ENCODE assay signal across 1 cellular context in genomic region chr2:42180300-42180699, GRCh38.
TF ChIP-seq lines count a peak whose summit lies in the region.

No MANE protein-coding gene starts in this region.

TF ChIP-seq in WTC11, 78 proteins besides CTCF, POLR2A, EP300 and RAD21 (continued from another document):
- TF ChIP-seq, protein P1, sequence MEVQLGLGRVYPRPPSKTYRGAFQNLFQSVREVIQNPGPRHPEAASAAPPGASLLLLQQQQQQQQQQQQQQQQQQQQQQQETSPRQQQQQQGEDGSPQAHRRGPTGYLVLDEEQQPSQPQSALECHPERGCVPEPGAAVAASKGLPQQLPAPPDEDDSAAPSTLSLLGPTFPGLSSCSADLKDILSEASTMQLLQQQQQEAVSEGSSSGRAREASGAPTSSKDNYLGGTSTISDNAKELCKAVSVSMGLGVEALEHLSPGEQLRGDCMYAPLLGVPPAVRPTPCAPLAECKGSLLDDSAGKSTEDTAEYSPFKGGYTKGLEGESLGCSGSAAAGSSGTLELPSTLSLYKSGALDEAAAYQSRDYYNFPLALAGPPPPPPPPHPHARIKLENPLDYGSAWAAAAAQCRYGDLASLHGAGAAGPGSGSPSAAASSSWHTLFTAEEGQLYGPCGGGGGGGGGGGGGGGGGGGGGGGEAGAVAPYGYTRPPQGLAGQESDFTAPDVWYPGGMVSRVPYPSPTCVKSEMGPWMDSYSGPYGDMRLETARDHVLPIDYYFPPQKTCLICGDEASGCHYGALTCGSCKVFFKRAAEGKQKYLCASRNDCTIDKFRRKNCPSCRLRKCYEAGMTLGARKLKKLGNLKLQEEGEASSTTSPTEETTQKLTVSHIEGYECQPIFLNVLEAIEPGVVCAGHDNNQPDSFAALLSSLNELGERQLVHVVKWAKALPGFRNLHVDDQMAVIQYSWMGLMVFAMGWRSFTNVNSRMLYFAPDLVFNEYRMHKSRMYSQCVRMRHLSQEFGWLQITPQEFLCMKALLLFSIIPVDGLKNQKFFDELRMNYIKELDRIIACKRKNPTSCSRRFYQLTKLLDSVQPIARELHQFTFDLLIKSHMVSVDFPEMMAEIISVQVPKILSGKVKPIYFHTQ (CRISPR knock-in tag; IDR thresholded peaks at IDR 0.05) = no peak
- TF ChIP-seq GABPB1 (CRISPR knock-in tag; IDR thresholded peaks at IDR 0.05) (no peak), MYBL2 (CRISPR knock-in tag; IDR thresholded peaks at IDR 0.05) (no peak), JAZF1 (CRISPR knock-in tag; IDR thresholded peaks at IDR 0.05) (no peak), SMAD4 (CRISPR knock-in tag; IDR thresholded peaks at IDR 0.05) (no peak), STAT6 (CRISPR knock-in tag; conservative IDR thresholded peaks at IDR 0.05; ENCODE audit: low read depth) (no peak), ZNF317 (CRISPR knock-in tag; IDR thresholded peaks at IDR 0.05; ENCODE audit: borderline replicate concordance, low read depth) (no peak), TCF7 (CRISPR knock-in tag; IDR thresholded peaks at IDR 0.05; ENCODE audit: low read depth) (no peak)
- TF ChIP-seq, protein P2, sequence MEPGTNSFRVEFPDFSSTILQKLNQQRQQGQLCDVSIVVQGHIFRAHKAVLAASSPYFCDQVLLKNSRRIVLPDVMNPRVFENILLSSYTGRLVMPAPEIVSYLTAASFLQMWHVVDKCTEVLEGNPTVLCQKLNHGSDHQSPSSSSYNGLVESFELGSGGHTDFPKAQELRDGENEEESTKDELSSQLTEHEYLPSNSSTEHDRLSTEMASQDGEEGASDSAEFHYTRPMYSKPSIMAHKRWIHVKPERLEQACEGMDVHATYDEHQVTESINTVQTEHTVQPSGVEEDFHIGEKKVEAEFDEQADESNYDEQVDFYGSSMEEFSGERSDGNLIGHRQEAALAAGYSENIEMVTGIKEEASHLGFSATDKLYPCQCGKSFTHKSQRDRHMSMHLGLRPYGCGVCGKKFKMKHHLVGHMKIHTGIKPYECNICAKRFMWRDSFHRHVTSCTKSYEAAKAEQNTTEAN (CRISPR knock-in tag; IDR thresholded peaks at IDR 0.05) = no peak
- TF ChIP-seq, protein P3, sequence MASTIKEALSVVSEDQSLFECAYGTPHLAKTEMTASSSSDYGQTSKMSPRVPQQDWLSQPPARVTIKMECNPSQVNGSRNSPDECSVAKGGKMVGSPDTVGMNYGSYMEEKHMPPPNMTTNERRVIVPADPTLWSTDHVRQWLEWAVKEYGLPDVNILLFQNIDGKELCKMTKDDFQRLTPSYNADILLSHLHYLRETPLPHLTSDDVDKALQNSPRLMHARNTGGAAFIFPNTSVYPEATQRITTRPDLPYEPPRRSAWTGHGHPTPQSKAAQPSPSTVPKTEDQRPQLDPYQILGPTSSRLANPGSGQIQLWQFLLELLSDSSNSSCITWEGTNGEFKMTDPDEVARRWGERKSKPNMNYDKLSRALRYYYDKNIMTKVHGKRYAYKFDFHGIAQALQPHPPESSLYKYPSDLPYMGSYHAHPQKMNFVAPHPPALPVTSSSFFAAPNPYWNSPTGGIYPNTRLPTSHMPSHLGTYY (CRISPR knock-in tag; IDR thresholded peaks at IDR 0.05) = no peak
TF ChIP-seq in WTC11: peak in this region for 0.
